Comparison of ENCODE assay signal across 1 cellular context in the genomic region with DNA sequence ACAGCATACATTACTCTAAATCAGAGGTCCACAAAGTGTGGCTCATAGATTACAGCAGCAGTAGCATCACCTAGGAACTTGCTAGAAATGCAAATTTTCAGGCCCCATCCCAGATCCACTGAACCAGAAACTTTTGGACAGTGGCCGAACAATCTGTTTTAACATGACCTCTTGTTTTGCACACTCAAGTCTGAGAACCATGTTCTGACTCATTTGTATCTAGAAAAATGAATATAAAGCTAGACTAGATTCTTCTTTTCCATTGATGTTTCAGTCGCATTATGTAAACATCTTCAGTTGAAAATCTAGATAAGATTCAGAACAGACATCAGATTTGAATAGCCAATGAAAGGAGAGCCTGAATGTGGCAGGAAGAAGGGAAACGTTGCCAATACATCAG.
TF ChIP-seq lines count a peak whose summit lies in the region.

No MANE protein-coding gene starts in this region.

TF ChIP-seq in GM12878, 131 proteins besides CTCF, POLR2A, EP300 and RAD21 (continued from another document):
- no peak for TF ChIP-seq RFX5 (IDR thresholded peaks at IDR 0.05; ENCODE audit: low read depth, low read length)
- TF ChIP-seq FOXM1 (IDR thresholded peaks at IDR 0.05; ENCODE audit: low read depth, low read length): no peak
- no peak for TF ChIP-seq ELK1 (IDR thresholded peaks at IDR 0.05; ENCODE audit: low read depth, low read length)
- TF ChIP-seq ZBTB4 (CRISPR knock-in tag; IDR thresholded peaks at IDR 0.05): no peak
- TF ChIP-seq MXI1 (IDR thresholded peaks at IDR 0.05; ENCODE audit: low read depth, low read length): no peak
- TF ChIP-seq JUNB (IDR thresholded peaks at IDR 0.05): peak; percentile 66
- no peak for TF ChIP-seq KDM1A (IDR thresholded peaks at IDR 0.05; ENCODE audit: borderline replicate concordance)
